Comparison of ENCODE assay signal across 18 cellular contexts in the genomic region with DNA sequence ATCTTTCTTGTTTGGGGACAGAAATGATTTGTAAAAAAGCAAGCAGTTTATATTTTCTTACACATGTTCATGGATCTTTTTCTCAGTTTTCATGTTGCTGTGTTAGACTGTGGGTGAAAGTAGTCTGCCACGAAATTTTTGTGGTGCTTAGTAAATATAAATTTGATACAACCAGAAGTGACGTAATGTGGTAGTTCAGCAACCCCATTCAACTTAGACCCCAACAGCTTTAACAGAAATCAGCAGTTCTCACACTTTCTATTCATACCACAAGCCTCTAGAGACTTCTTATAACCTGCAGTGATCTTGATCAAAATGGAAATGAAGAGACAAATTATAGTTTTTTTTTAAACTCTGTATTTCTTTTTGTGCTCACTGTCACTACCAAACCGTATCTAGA.
DNase-seq lines count a peak whose midpoint lies in the region; ATAC-seq and TF ChIP-seq lines count a peak whose summit lies in the region.
"Had no signal": no experiment of that assay in that cellular context is flagged by ENCODE, and none has a peak within 500 bp of the region (broad histone marks: within the 10 kb centered on the region; RNA-seq: fewer than 3 reads in every experiment).

No MANE protein-coding gene starts in this region.

- H3K4me2 ChIP-seq in BLaER1 (peak overlapping the region; percentile 61), trophoblast cell (ENCODE audit: low read length) (no peak overlapping the region)

- no peak overlapping the region for H3K9ac ChIP-seq in BLaER1
- no peak overlapping the region for H3K9ac ChIP-seq in trophoblast cell (ENCODE audit: low read length)

- H3K27me3 ChIP-seq in BLaER1 (no peaks in the 10 kb centered on the region), trophoblast cell (ENCODE audit: insufficient read depth, low read length) (no peaks in the 10 kb centered on the region), aorta (ENCODE audit: control insufficient read depth in 1 of 2, insufficient read depth in 2 of 2, low read length in 1 of 2) (no peaks in the 10 kb centered on the region)
- H3K27me3 ChIP-seq: foreskin keratinocyte, ovary, sigmoid colon had no signal

- H2AFZ ChIP-seq in trophoblast cell (ENCODE audit: insufficient read depth, low read length, poor library complexity) = no peak overlapping the region

- DNase-seq in LHCN-M2 (ENCODE audit: low read depth) (peak; percentile 13), choroid plexus epithelial cell (ENCODE audit: low read depth) (peak; percentile 62), trophoblast cell (no peak), NCI-H345 treated with DMSO at 0.1 percent for 48 hours (lab: John Stamatoyannopoulos, UW; ENCODE audit: unreplicated experiment) (no peak), aorta (no peak), Kasumi-1 (lab: John Stamatoyannopoulos, UW) (no peak)
- DNase-seq: activated CD8-positive, alpha-beta memory T cell treated with anti-CD3 and anti-CD28 coated beads for 24 hours; activated naive CD8-positive, alpha-beta T cell treated with anti-CD3 and anti-CD28 coated beads, Interleukin-2, amount 50 U/mL, for 24 hours; GDM1; NCI-H345; ovary; sigmoid colon; stimulated activated CD4-positive, alpha-beta T cell treated with anti-CD3 and anti-CD28 coated beads, Interleukin-4, amount 100 ng/mL, for 24 hours; T-helper 1 cell had no signal

- H4K91ac ChIP-seq in trophoblast cell (ENCODE audit: low read depth, low read length) = no peak overlapping the region

- no peak overlapping the region for H3K14ac ChIP-seq in trophoblast cell (ENCODE audit: low read length)

- H3K4ac ChIP-seq in trophoblast cell (ENCODE audit: low read depth, low read length) = no peak overlapping the region

- H3K4me3 ChIP-seq in BLaER1 (no peak overlapping the region), choroid plexus epithelial cell (ENCODE audit: low read depth, low read length) (no peak overlapping the region), trophoblast cell (ENCODE audit: low read depth, low read length) (no peak overlapping the region), aorta (ENCODE audit: low read length in 2 of 2) (no peak overlapping the region)
- H3K4me3 ChIP-seq: ovary, sigmoid colon had no signal

- H2BK5ac ChIP-seq in trophoblast cell (ENCODE audit: low read depth, low read length, poor library complexity) = no peak overlapping the region

- no peaks in the 10 kb centered on the region for H3K79me2 ChIP-seq in trophoblast cell (ENCODE audit: control insufficient read depth, insufficient read depth, low read length, poor library complexity)

- H3K27ac ChIP-seq in BLaER1 (peak overlapping the region; percentile 54), trophoblast cell (ENCODE audit: low read depth, low read length) (peak overlapping the region; percentile 41), aorta (ENCODE audit: low read depth in 1 of 2, low read length in 2 of 2) (no peak overlapping the region)
- H3K27ac ChIP-seq: foreskin keratinocyte, ovary, RWPE1 had no signal

- no peak overlapping the region for H2BK12ac ChIP-seq in trophoblast cell (ENCODE audit: low read length)

- no peak overlapping the region for H4K8ac ChIP-seq in trophoblast cell (ENCODE audit: low read depth, low read length)

- peaks cover 64% of the 10 kb centered on the region for H3K4me1 ChIP-seq in BLaER1
- no peaks in the 10 kb centered on the region for H3K4me1 ChIP-seq in trophoblast cell (ENCODE audit: control insufficient read depth in 1 of 2, insufficient read depth in 2 of 2, low read length in 2 of 2)
- H3K4me1 ChIP-seq in aorta (ENCODE audit: control insufficient read depth in 1 of 2, insufficient read depth in 2 of 2, low read length in 2 of 2) = no peaks in the 10 kb centered on the region

- peaks cover 25% of the 10 kb centered on the region for H3K9me3 ChIP-seq in BLaER1
- no peaks in the 10 kb centered on the region for H3K9me3 ChIP-seq in trophoblast cell (ENCODE audit: insufficient read depth, low read depth, low read length)
- no peaks in the 10 kb centered on the region for H3K9me3 ChIP-seq in aorta (ENCODE audit: control insufficient read depth, low read length)
- H3K9me3 ChIP-seq: ovary, sigmoid colon had no signal

- H3K18ac ChIP-seq in trophoblast cell (ENCODE audit: low read length) = no peak overlapping the region

- no peaks in the 10 kb centered on the region for H3K79me1 ChIP-seq in trophoblast cell (ENCODE audit: low read length)

- no peaks in the 10 kb centered on the region for H4K20me1 ChIP-seq in BLaER1

- H3K36me3 ChIP-seq in BLaER1 = no peaks in the 10 kb centered on the region
- no peaks in the 10 kb centered on the region for H3K36me3 ChIP-seq in trophoblast cell (ENCODE audit: control insufficient read depth in 1 of 2, insufficient read depth in 2 of 2, low read length in 2 of 2)
- no peaks in the 10 kb centered on the region for H3K36me3 ChIP-seq in aorta (ENCODE audit: control insufficient read depth in 1 of 2, insufficient read depth in 2 of 2, low read length in 1 of 2)
- H3K36me3 ChIP-seq: ovary, sigmoid colon had no signal

- no peak overlapping the region for H3K23ac ChIP-seq in trophoblast cell (ENCODE audit: low read length)

- no peak overlapping the region for H2BK120ac ChIP-seq in trophoblast cell (ENCODE audit: insufficient read depth, low read length, poor library complexity)

- no peak overlapping the region for H2AK5ac ChIP-seq in trophoblast cell (ENCODE audit: low read length)

- WGBS in trophoblast cell (ENCODE audit: extremely low coverage, insufficient coverage, insufficient read length) = no CpG with 5 or more reads among the region's 3 CpGs
- WGBS in aorta, 2 donors = 56 to 59% methylated on average over 3 of the region's 3 CpGs

- intact Hi-C loops in aorta (cut with DNase I) = no loop called here

- ATAC-seq in aorta (ENCODE audit: low FRiP score) (no peak), HG03439 (IDR thresholded peaks at IDR 0.05; ENCODE audit: unreplicated experiment) (no peak)
- ATAC-seq: activated naive CD8-positive, alpha-beta T cell treated with anti-CD3 and anti-CD28 coated beads, Interleukin-2, amount 50 U/mL, for 24 hours had no signal

- H4K12ac ChIP-seq in trophoblast cell (ENCODE audit: low read depth, low read length) = no peak overlapping the region

- TF ChIP-seq CTCF in choroid plexus epithelial cell (conservative IDR thresholded peaks at IDR 0.05; ENCODE audit: low read depth, low read length) = no peak

Comparison
In these comparisons a context has a peak if more than half of its experiments do, and no peak if none do; other contexts are left out.
1. H3K27ac ChIP-seq: peak in BLaER1 (single experiment) and trophoblast cell (single experiment); none in aorta (0 of 2).
2. DNase-seq: peak in LHCN-M2 (single experiment) and choroid plexus epithelial cell (single experiment); none in trophoblast cell (0 of 2), NCI-H345 treated with DMSO at 0.1 percent for 48 hours (single experiment), aorta (0 of 2) and Kasumi-1 (0 of 2).